Comparison of ENCODE assay signal across 1 cellular context in genomic region chr3:46895761-46896160, GRCh38.
TF ChIP-seq lines count a peak whose summit lies in the region.

No MANE protein-coding gene starts in this region.

TF ChIP-seq in HepG2, 621 proteins besides CTCF, POLR2A, EP300 and RAD21:
- TF ChIP-seq MED13 (CRISPR knock-in tag; IDR thresholded peaks at IDR 0.05) = no peak
- TF ChIP-seq ZNF317 (CRISPR knock-in tag; IDR thresholded peaks at IDR 0.05) = no peak
- no peak for TF ChIP-seq ZNF121 (CRISPR knock-in tag; IDR thresholded peaks at IDR 0.05)
- no peak for TF ChIP-seq ZNF781 (CRISPR knock-in tag; IDR thresholded peaks at IDR 0.05; ENCODE audit: borderline replicate concordance, not compliant biosample characterization)
- no peak for TF ChIP-seq ZNF788 (CRISPR knock-in tag; IDR thresholded peaks at IDR 0.05; ENCODE audit: borderline replicate concordance)
- TF ChIP-seq STAG1 (CRISPR knock-in tag; IDR thresholded peaks at IDR 0.05) = no peak
- TF ChIP-seq KAT7 (CRISPR knock-in tag; IDR thresholded peaks at IDR 0.05; ENCODE audit: borderline replicate concordance) = no peak
- TF ChIP-seq ZNF468 (CRISPR knock-in tag; IDR thresholded peaks at IDR 0.05) = no peak
- no peak for TF ChIP-seq MTF1 (CRISPR knock-in tag; IDR thresholded peaks at IDR 0.05)
- TF ChIP-seq RAD51 (IDR thresholded peaks at IDR 0.05; ENCODE audit: borderline replicate concordance) = no peak
- no peak for TF ChIP-seq TRIM24 (CRISPR knock-in tag; IDR thresholded peaks at IDR 0.05)
- TF ChIP-seq CEBPG (CRISPR knock-in tag; IDR thresholded peaks at IDR 0.05) = no peak
- TF ChIP-seq CBX1 (IDR thresholded peaks at IDR 0.05; ENCODE audit: low read depth) = no peak
- TF ChIP-seq ZBTB43 (CRISPR knock-in tag; conservative IDR thresholded peaks at IDR 0.05) = no peak
